Comparison of ENCODE assay signal across 8 cellular contexts in the genomic region with DNA sequence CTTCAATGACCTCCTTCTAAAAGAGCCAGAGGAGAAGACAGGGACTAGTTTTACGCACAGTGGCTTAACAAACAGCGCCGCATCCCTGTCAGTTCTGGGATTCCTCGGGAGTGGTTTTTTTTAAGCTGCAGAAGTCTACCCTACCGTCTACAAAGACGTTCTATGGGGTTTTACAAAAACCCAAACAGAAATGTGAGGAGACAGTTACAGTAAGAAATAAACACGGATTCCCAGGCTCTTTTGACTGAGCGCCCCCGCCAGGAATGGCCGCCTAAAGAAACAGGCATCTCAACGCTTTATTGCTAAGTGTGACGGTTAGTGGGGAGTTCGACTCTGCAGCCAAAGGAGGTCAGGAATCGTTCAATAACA. TPM values are rescaled to one million over a fixed set of nuclear protein-coding genes. Genes with fewer than 3 reads are reported as not detected.
DNase-seq lines count a peak whose midpoint lies in the region; ATAC-seq lines count a peak whose summit lies in the region.

No MANE protein-coding gene starts in this region.

- peaks cover 15 to 38% (median 24%) of the 10 kb centered on the region in 3 donors for H3K4me1 ChIP-seq in skeletal muscle tissue (ENCODE audit: control insufficient read depth in 3 of 3, insufficient read depth in 3 of 3, low read length in 3 of 3)

- peak overlapping the region; percentile 87 to 98 (median 95) for H3K4me3 ChIP-seq in skeletal muscle tissue (ENCODE audit: low read length in 3 of 3)

- ATAC-seq in GM18868 (IDR thresholded peaks at IDR 0.05; ENCODE audit: unreplicated experiment) (peak; percentile 30), HG03064 (IDR thresholded peaks at IDR 0.05; ENCODE audit: low read depth, unreplicated experiment) (peak; percentile 32)

- no peaks in the 10 kb centered on the region for H3K27me3 ChIP-seq in skeletal muscle tissue (ENCODE audit: control insufficient read depth in 3 of 3, insufficient read depth in 3 of 3, low read length in 3 of 3)

- H3K9ac ChIP-seq in skeletal muscle tissue (ENCODE audit: low read depth in 1 of 3, low read length in 3 of 3), result peak overlapping the region; percentile 77 to 92 (median 92)

- peaks cover 13 to 31% (median 28%) of the 10 kb centered on the region in 3 donors for H3K36me3 ChIP-seq in skeletal muscle tissue (ENCODE audit: control insufficient read depth in 3 of 3, insufficient read depth in 3 of 3, low read length in 3 of 3)

- no peaks in the 10 kb centered on the region for H3K9me3 ChIP-seq in skeletal muscle tissue (ENCODE audit: control insufficient read depth in 3 of 3, low read length in 3 of 3)

- H3K27ac ChIP-seq in skeletal muscle tissue (ENCODE audit: low read depth, low read length), result peak overlapping the region; percentile 63

- DNase-seq in COR-L47 (lab: John Stamatoyannopoulos, UW) (peak; percentile 39), NCI-H345 treated with DMSO at 0.1 percent for 48 hours (lab: John Stamatoyannopoulos, UW; ENCODE audit: unreplicated experiment) (peak; percentile 6), brain pericyte (ENCODE audit: low read depth, low spot score) (peak; percentile 7), iPS-NIHi11 (ENCODE audit: low spot score) (peak; percentile 29), OCI-M2 (lab: John Stamatoyannopoulos, UW; ENCODE audit: unreplicated experiment) (no peak)

RNA-seq across cellular contexts. Expression of gene ALKBH1, which starts 0.5 kb away (rescaled TPM):
- 7.8 TPM for total RNA-seq in skeletal muscle tissue

RNA-seq across cellular contexts. Expression of gene SLIRP, which starts 0.6 kb away (rescaled TPM):
- total RNA-seq in skeletal muscle tissue, result 102 TPM

RNA-seq across cellular contexts. Expression of gene SNW1, which starts 53.6 kb away (rescaled TPM):
- 40.7 TPM for total RNA-seq in skeletal muscle tissue
